Comparison of ENCODE assay signal across 19 cellular contexts in genomic region chr1:194717334-194717733, GRCh38.
A peak's percentile ranks its signal among the peaks of the same experiment; 100 is the strongest.
DNase-seq lines count a peak whose midpoint lies in the region; ATAC-seq and TF ChIP-seq lines count a peak whose summit lies in the region.
"Had no signal": no experiment of that assay in that cellular context is flagged by ENCODE, and none has a peak within 500 bp of the region (broad histone marks: within the 10 kb centered on the region; RNA-seq: fewer than 3 reads in every experiment).

No MANE protein-coding gene starts in this region.

- H4K20me1 ChIP-seq in SK-N-SH (ENCODE audit: insufficient read depth), result no peaks in the 10 kb centered on the region
- H4K20me1 ChIP-seq: BLaER1 had no signal

- H3F3A ChIP-seq in SK-N-SH (replicated peaks; ENCODE audit: insufficient read depth), result peaks cover 6% of the 10 kb centered on the region

- H3K27ac ChIP-seq in SK-N-SH (ENCODE audit: low read depth in 2 of 2, low read length in 1 of 2), result peak overlapping the region in 1 of 2 experiments; percentile 61; a peak in 1 of 4 replicates
- H3K27ac ChIP-seq: 22Rv1, BLaER1, C4-2B, GM23248 had no signal

- no peak for TF ChIP-seq RAD21 in SK-N-SH (IDR thresholded peaks at IDR 0.05; ENCODE audit: low read length)

- POLR2A ChIA-PET in SK-N-SH (lab: Yijun Ruan, JAX), result no interaction called here

- H3K4me3 ChIP-seq in SK-N-SH (ENCODE audit: low read depth in 2 of 2, low read length in 1 of 2), result no peak overlapping the region
- H3K4me3 ChIP-seq: BLaER1, GM12878, GM23248 had no signal

- no peaks in the 10 kb centered on the region for H3K79me2 ChIP-seq in SK-N-SH (ENCODE audit: insufficient read depth)

- no peaks in the 10 kb centered on the region for H3K9me3 ChIP-seq in SK-N-SH
- H3K9me3 ChIP-seq: BLaER1, Caco-2 had no signal

- 13% methylated on average over 1 of the region's 1 CpG for WGBS in SK-N-SH (ENCODE audit: low lambda C conversion rate)

- H2AFZ ChIP-seq in SK-N-SH (ENCODE audit: low read depth), result no peak overlapping the region
- H2AFZ ChIP-seq: GM23248 had no signal

- no peak for TF ChIP-seq EP300 in SK-N-SH (IDR thresholded peaks at IDR 0.05; ENCODE audit: borderline replicate concordance in 1 of 2, low read depth in 1 of 2, low read length in 1 of 2)

- no peak for DNase-seq in SK-N-SH
- peak; percentile 43 for DNase-seq in EH (ENCODE audit: low read depth)
- DNase-seq in fibroblast of peridontal ligament (ENCODE audit: extremely low read depth), result peak; percentile 3
- no peak for DNase-seq in HK-2 (ENCODE audit: unreplicated experiment)
- DNase-seq: Caco-2; CD4-positive, CD25-positive, alpha-beta regulatory T cell; CD8-positive, alpha-beta T cell; DMS153; DND-41; GDM1; GM23248; H7; HCEC 1CT had no signal

- no peak overlapping the region for H3K4me2 ChIP-seq in SK-N-SH
- H3K4me2 ChIP-seq: BLaER1 had no signal

- H3K4me1 ChIP-seq in SK-N-SH (ENCODE audit: control insufficient read depth in 1 of 2, insufficient read depth in 2 of 2, low read depth in 1 of 2, low read length in 1 of 2), result peaks cover 0 to 2% of the 10 kb centered on the region in 2 experiments; a peak in 1 of 4 replicates
- H3K4me1 ChIP-seq: BLaER1, Caco-2 had no signal

- no peak overlapping the region for H3K9ac ChIP-seq in SK-N-SH
- H3K9ac ChIP-seq: BLaER1, GM23248 had no signal

- no peaks in the 10 kb centered on the region for H3K27me3 ChIP-seq in SK-N-SH (ENCODE audit: insufficient read depth)
- H3K27me3 ChIP-seq: BLaER1 had no signal

- H3K36me3 ChIP-seq in SK-N-SH (replicated peaks in 1 of 2; ENCODE audit: control insufficient read depth in 1 of 2, insufficient read depth in 2 of 2, low read length in 1 of 2), result no peaks in the 10 kb centered on the region
- H3K36me3 ChIP-seq: BLaER1 had no signal

- no peak for TF ChIP-seq CTCF in SK-N-SH (IDR thresholded peaks at IDR 0.05)

- peak; percentile 78 for ATAC-seq in SK-N-SH treated with all-trans-retinoic acid at 6 μM for 48 hours
- no peak for ATAC-seq in HG03280 (IDR thresholded peaks at IDR 0.05; ENCODE audit: unreplicated experiment)
- ATAC-seq: CD8-positive, alpha-beta T cell; GM12878 had no signal

- no peaks in the 10 kb centered on the region for H3K9me2 ChIP-seq in SK-N-SH

- CTCF ChIA-PET in SK-N-SH (lab: Yijun Ruan, JAX), result no interaction called here

TF ChIP-seq in SK-N-SH treated with all-trans-retinoic acid at 6 μM for 48 hours, 23 proteins besides CTCF, POLR2A, EP300 and RAD21 (continues in another document):
- no peak for TF ChIP-seq ISL1 (CRISPR knock-in tag; IDR thresholded peaks at IDR 0.05)
- no peak for TF ChIP-seq TSHZ2 (CRISPR knock-in tag; IDR thresholded peaks at IDR 0.05)
- TF ChIP-seq PATZ1 (CRISPR knock-in tag; IDR thresholded peaks at IDR 0.05; ENCODE audit: borderline replicate concordance), result no peak
- TF ChIP-seq ZFP30 (CRISPR knock-in tag; IDR thresholded peaks at IDR 0.05), result no peak

TF ChIP-seq in SK-N-SH, 30 proteins besides CTCF, POLR2A, EP300 and RAD21:
- TF ChIP-seq RFX5 (IDR thresholded peaks at IDR 0.05; ENCODE audit: low read length) (no peak), FOXJ3 (CRISPR knock-in tag; IDR thresholded peaks at IDR 0.05) (no peak), ZBTB33 (IDR thresholded peaks at IDR 0.05; ENCODE audit: borderline replicate concordance, low read depth) (no peak), EZH2phosphoT487 (IDR thresholded peaks at IDR 0.05; ENCODE audit: borderline replicate concordance, low read depth) (no peak), PBX3 (IDR thresholded peaks at IDR 0.05) (no peak), POLR2AphosphoS5 (IDR thresholded peaks at IDR 0.05; ENCODE audit: low read depth, low read length) (no peak), YY1 (IDR thresholded peaks at IDR 0.05; ENCODE audit: low read depth) (no peak), TAF1 (IDR thresholded peaks at IDR 0.05; ENCODE audit: borderline replicate concordance, low read depth, low read length) (no peak), RXRA (IDR thresholded peaks at IDR 0.05; ENCODE audit: borderline replicate concordance, low read depth) (no peak), TEAD4 (IDR thresholded peaks at IDR 0.05; ENCODE audit: borderline replicate concordance, insufficient read depth) (no peak), GABPA (IDR thresholded peaks at IDR 0.05; ENCODE audit: low read depth) (no peak), NRF1 (IDR thresholded peaks at IDR 0.05; ENCODE audit: low read depth, low read length) (no peak), SMC3 (IDR thresholded peaks at IDR 0.05; ENCODE audit: low read depth, low read length) (no peak), USF2 (IDR thresholded peaks at IDR 0.05; ENCODE audit: borderline replicate concordance, low read depth, low read length) (no peak), MEF2A (IDR thresholded peaks at IDR 0.05; ENCODE audit: borderline replicate concordance, low read depth) (no peak), RCOR1 (IDR thresholded peaks at IDR 0.05; ENCODE audit: low read length) (no peak)

Comparison
In these comparisons a context has a peak if more than half of its experiments do, and no peak if none do; other contexts are left out.
1. DNase-seq: peak in EH (single experiment) and fibroblast of peridontal ligament (single experiment); none in SK-N-SH (single experiment) and HK-2 (single experiment).